ENCODE assay signal across 1 cellular context in genomic region chr13:50187352-50188029, GRCh38.
TF ChIP-seq lines count a peak whose summit lies in the region.

No MANE protein-coding gene starts in this region.

TF ChIP-seq in HepG2, 621 proteins besides CTCF, POLR2A, EP300 and RAD21 (continued from another document and continues in another):
- TF ChIP-seq ZNF407 (CRISPR knock-in tag; IDR thresholded peaks at IDR 0.05; ENCODE audit: not compliant biosample characterization) (no peak), KIAA2018 (CRISPR knock-in tag; IDR thresholded peaks at IDR 0.05; ENCODE audit: borderline replicate concordance) (no peak), ZNF136 (CRISPR knock-in tag; IDR thresholded peaks at IDR 0.05; ENCODE audit: low read depth) (no peak), ZNF230 (CRISPR knock-in tag; IDR thresholded peaks at IDR 0.05) (no peak), ZNF672 (CRISPR knock-in tag; IDR thresholded peaks at IDR 0.05) (no peak), ZNF646 (CRISPR knock-in tag; IDR thresholded peaks at IDR 0.05) (no peak), ZBTB10 (CRISPR knock-in tag; IDR thresholded peaks at IDR 0.05; ENCODE audit: borderline replicate concordance) (no peak), CHD2 (IDR thresholded peaks at IDR 0.05; ENCODE audit: low read depth, low read length) (no peak), ETV6 (CRISPR knock-in tag; conservative IDR thresholded peaks at IDR 0.05) (no peak), ZNF749 (CRISPR knock-in tag; IDR thresholded peaks at IDR 0.05; ENCODE audit: borderline replicate concordance) (no peak), THAP7 (CRISPR knock-in tag; IDR thresholded peaks at IDR 0.05) (no peak), SMAD1 (CRISPR knock-in tag; IDR thresholded peaks at IDR 0.05; ENCODE audit: borderline replicate concordance, low read depth) (no peak), RFXANK (CRISPR knock-in tag; IDR thresholded peaks at IDR 0.05) (no peak), HNRNPL (IDR thresholded peaks at IDR 0.05; ENCODE audit: low read depth, low read length) (no peak), SMAD3 (CRISPR knock-in tag; IDR thresholded peaks at IDR 0.05) (peak; percentile 50; the same call in 1 of the 2 replicates), ARID3A (IDR thresholded peaks at IDR 0.05; ENCODE audit: low read depth, low read length) (peak; percentile 81), ELF4 (CRISPR knock-in tag; IDR thresholded peaks at IDR 0.05; ENCODE audit: borderline replicate concordance) (no peak)
